In genomic region chr2:178747767-178748166, GRCh38 we compare ENCODE assay signal across 27 cellular contexts. TPM values are rescaled to one million over a fixed set of nuclear protein-coding genes. Genes with fewer than 3 reads are reported as not detected.
A peak's percentile ranks its signal among the peaks of the same experiment; 100 is the strongest.
DNase-seq lines count a peak whose midpoint lies in the region; ATAC-seq and TF ChIP-seq lines count a peak whose summit lies in the region.
"Had no signal": no experiment of that assay in that cellular context is flagged by ENCODE, and none has a peak within 500 bp of the region (broad histone marks: within the 10 kb centered on the region; RNA-seq: fewer than 3 reads in every experiment).

No MANE protein-coding gene starts in this region.

- H3K27ac ChIP-seq in RWPE2 (ENCODE audit: poor library complexity, severe bottlenecking) (no peak overlapping the region), cardiac muscle cell (peak overlapping the region; percentile 78), gastrocnemius medialis (peak overlapping the region in 3 of 4 donors; percentile 24 to 53 (median 35)), A673 (ENCODE audit: low read depth, low read length, poor library complexity, severe bottlenecking) (no peak overlapping the region)
- H3K27ac ChIP-seq: ascending aorta, left lung, neutrophil, tibial artery had no signal

- TF ChIP-seq POLR2A in gastrocnemius medialis (IDR thresholded peaks at IDR 0.05) = no peak

- intact Hi-C loops in gastrocnemius medialis (cut with DNase I; ENCODE audit: low total_unique reads) = no loop called here
- intact Hi-C loops in A673 (cut with micrococcal nuclease; ENCODE audit: unreplicated experiment) = no loop called here

- CTCF ChIA-PET in A673 (lab: Charles Lee) = no interaction called here

- H3K36me3 ChIP-seq in RWPE2 (ENCODE audit: low read depth) (no peaks in the 10 kb centered on the region), cardiac muscle cell (peaks cover 99% of the 10 kb centered on the region), gastrocnemius medialis (peaks cover 2 to 98% of the 10 kb centered on the region in 2 donors), A673 (ENCODE audit: insufficient read depth, low read length, poor library complexity, severe bottlenecking) (no peaks in the 10 kb centered on the region)
- H3K36me3 ChIP-seq: ascending aorta, left lung, neutrophil, tibial artery had no signal

- peak; percentile 81; the same call in 2 of the 3 replicates for ATAC-seq in RWPE2 (ENCODE audit: low read depth)
- peak in 1 of 2 donors; percentile 15 for ATAC-seq in gastrocnemius medialis
- ATAC-seq in HG02588 (IDR thresholded peaks at IDR 0.05; ENCODE audit: unreplicated experiment) = no peak
- ATAC-seq: activated T-cell treated with anti-CD3 and anti-CD28 coated beads, Interleukin-2, amount 50 U/mL, for 4 hours; HCT116; left lung had no signal

- POLR2A ChIA-PET in A673 (lab: Charles Lee; ENCODE audit: low non-redundant PET) = no interaction called here

- H3K4me1 ChIP-seq in RWPE2 (ENCODE audit: insufficient read depth, poor library complexity, severe bottlenecking) = no peaks in the 10 kb centered on the region
- no peaks in the 10 kb centered on the region for H3K4me1 ChIP-seq in cardiac muscle cell (ENCODE audit: low read depth)
- H3K4me1 ChIP-seq in gastrocnemius medialis = peaks cover 63 to 68% of the 10 kb centered on the region in 2 donors
- no peaks in the 10 kb centered on the region for H3K4me1 ChIP-seq in A673 (ENCODE audit: insufficient read depth, low read length, poor library complexity, severe bottlenecking)
- H3K4me1 ChIP-seq: ascending aorta, left lung, tibial artery had no signal

- H3K9me3 ChIP-seq in RWPE2 (ENCODE audit: severe bottlenecking) (no peaks in the 10 kb centered on the region), cardiac muscle cell (ENCODE audit: low read depth) (no peaks in the 10 kb centered on the region), gastrocnemius medialis (no peaks in the 10 kb centered on the region), A673 (ENCODE audit: low read depth, low read length, poor library complexity, severe bottlenecking) (no peaks in the 10 kb centered on the region)
- H3K9me3 ChIP-seq: ascending aorta, left lung, neutrophil, tibial artery had no signal

- in situ Hi-C loops in gastrocnemius medialis (cut with MboI; ENCODE audit: low sequenced_read_pairs in 4 of 4) = no loop called here

- no TSS peak for BruUV-seq in A673 (replicated peaks; lab: Mats Ljungman, UMichigan)

- H3K4me3 ChIP-seq in RWPE2 (ENCODE audit: severe bottlenecking) = no peak overlapping the region
- H3K4me3 ChIP-seq in cardiac muscle cell = no peak overlapping the region
- H3K4me3 ChIP-seq in gastrocnemius medialis = no peak overlapping the region
- H3K4me3 ChIP-seq in A673 (ENCODE audit: low read depth, low read length, poor library complexity, severe bottlenecking) = no peak overlapping the region
- H3K4me3 ChIP-seq: ascending aorta, left lung, tibial artery had no signal

- DNase-seq in HT1080 (ENCODE audit: low read depth) (peak; percentile 94), RWPE2 (ENCODE audit: low spot score) (no peak), cardiac muscle cell (ENCODE audit: low read depth in 1 of 2, low spot score in 1 of 2) (no peak), gastrocnemius medialis (no peak), A673 (ENCODE audit: low spot score) (no peak), globus pallidus (ENCODE audit: low spot score) (no peak)
- DNase-seq: activated B cell treated with CpG ODN at 0.5 μM for 24 hours; activated T-cell treated with anti-CD3 and anti-CD28 coated beads, Interleukin-2, amount 50 U/mL, for 4 hours; C1 segment of cervical spinal cord; cerebellar nuclear complex; dermis blood vessel endothelial cell; DMS153; GF-D8; immature natural killer cell; left lung; naive B cell; NCI-H1092; NCI-H187 treated with DMSO at 0.1 percent for 48 hours; NCI-H2171; NCI-H82; RPMI8226; stimulated activated CD4-positive, alpha-beta T cell treated with anti-CD3 and anti-CD28 coated beads, Interleukin-4, amount 100 ng/mL, for 1 hour; tibial artery had no signal

- no peak for TF ChIP-seq CTCF in RWPE2 (IDR thresholded peaks at IDR 0.05; ENCODE audit: poor library complexity, severe bottlenecking)
- no peak for TF ChIP-seq CTCF in cardiac muscle cell (IDR thresholded peaks at IDR 0.05; ENCODE audit: low read depth, low read length)
- TF ChIP-seq CTCF in gastrocnemius medialis (IDR thresholded peaks at IDR 0.05 in 4 of 5, conservative IDR thresholded peaks at IDR 0.05 in 1 of 5) = no peak
- no peak for TF ChIP-seq CTCF in A673 (conservative IDR thresholded peaks at IDR 0.05; ENCODE audit: low read depth, low read length)

- H3K27me3 ChIP-seq in RWPE2 (ENCODE audit: insufficient read depth, poor library complexity, severe bottlenecking) (no peaks in the 10 kb centered on the region), cardiac muscle cell (no peaks in the 10 kb centered on the region), gastrocnemius medialis (no peaks in the 10 kb centered on the region), A673 (replicated peaks; ENCODE audit: insufficient read depth, low read depth, low read length, poor library complexity) (peaks cover 79% of the 10 kb centered on the region)
- H3K27me3 ChIP-seq: ascending aorta, left lung, tibial artery had no signal

RNA-seq across cellular contexts. Expression of gene TTN, which starts 59.5 kb away (rescaled TPM):
- total RNA-seq in HT1080 (2014; rRNA removed; shearing (Covaris generic)) = 0.03 and 0.23 TPM in 2 replicates
- 0.01 and 0.05 TPM in 2 replicates for polyA plus RNA-seq in HT1080 (2015; cell fraction: cytosol; rRNA removed)
- 0.24 and 0.35 TPM in 2 replicates for polyA plus RNA-seq in HT1080 (2015; cell fraction: nucleus; rRNA removed)
- total RNA-seq in cardiac muscle cell = 473 and 1,214 TPM in 2 replicates
- polyA plus RNA-seq in cardiac muscle cell = 1,208 and 1,558 TPM in 2 replicates
- 1,000 to 10,000 TPM; 4,552 to 9,701 (median 7,268) TPM for total RNA-seq in gastrocnemius medialis
- under 0.01 TPM in 2 replicates for total RNA-seq in A673 (2021)

Comparison
In these comparisons a context has a peak if more than half of its experiments do, and no peak if none do; other contexts are left out.
1. H3K27ac ChIP-seq: peak in cardiac muscle cell (single experiment) and gastrocnemius medialis (3 of 4); none in RWPE2 (single experiment) and A673 (single experiment).
2. RNA of gene TTN, which starts 59.5 kb away (total RNA-seq): 4,552 to 9,701 TPM in gastrocnemius medialis and 473 to 1,214 TPM in cardiac muscle cell; 0.03 to 0.23 TPM in HT1080 and under 0.01 TPM in A673; every median in the first group is over 100 times any median in the second.